ENCODE assay signal across 29 cellular contexts in genomic region chr15:71191296-71191695, GRCh38.
"Had no signal": no experiment of that assay in that cellular context is flagged by ENCODE, and none has a peak within 500 bp of the region (broad histone marks: within the 10 kb centered on the region; RNA-seq: fewer than 3 reads in every experiment).

No MANE protein-coding gene starts in this region.

- H3K27me3 Mint-ChIP-seq: activated naive CD4-positive, alpha-beta T cell treated with anti-CD3 and anti-CD28 coated beads, Interleukin-2, amount 10 ng/mL, durations not matched to agents 7 days and 5 days; activated naive CD8-positive, alpha-beta T cell treated with anti-CD3 and anti-CD28 coated beads, Interleukin-2, amount 10 ng/mL, durations not matched to agents 7 days and 5 days; type B pancreatic cell had no signal

- H3K9me3 Mint-ChIP-seq: activated naive CD8-positive, alpha-beta T cell treated with anti-CD3 and anti-CD28 coated beads, Interleukin-2, amount 10 ng/mL, durations not matched to agents 7 days and 5 days; activated T-helper 1 cell treated with anti-CD3 and anti-CD28 coated beads, Interleukin-12 subunit alpha, Interleukin-12 subunit beta, Interleukin-2, Interleukin-4 antibody, amounts not matched to agents 30 ng/mL and 10 ng/mL and 1 ng/mL, durations not matched to agents 14 hours and 24 hours and 36 hours; effector memory CD8-positive, alpha-beta T cell; mesothelial cell of epicardium; stimulated activated effector memory CD8-positive, alpha-beta T cell treated with anti-CD3 and anti-CD28 coated beads, Interleukin-12 subunit alpha, Interleukin-12 subunit beta, amount 100 ng/mL, for 72 hours; type B pancreatic cell had no signal

- DNase-seq: activated CD4-positive, alpha-beta memory T cell treated with anti-CD3 and anti-CD28 coated beads for 36 hours; activated CD4-positive, alpha-beta T cell treated with anti-CD3 and anti-CD28 coated beads for 36 hours; activated CD4-positive, CD25-positive, alpha-beta regulatory T cell; activated CD8-positive, alpha-beta memory T cell treated with anti-CD3 and anti-CD28 coated beads, Interleukin-2, amount 50 U/mL, for 4 hours; activated gamma-delta T cell; activated naive CD4-positive, alpha-beta T cell treated with anti-CD3 and anti-CD28 coated beads, Interleukin-2, amount 10 ng/mL, durations not matched to agents 7 days and 5 days; activated naive CD8-positive, alpha-beta T cell treated with anti-CD3 and anti-CD28 coated beads, Interleukin-2, amount 10 ng/mL, durations not matched to agents 7 days and 5 days; activated T-cell treated with anti-CD3 and anti-CD28 coated beads, Interleukin-2, amount 50 U/mL, for 1 hour; amniotic stem cell; brain microvascular endothelial cell; caudate nucleus; cortex of kidney; effector memory CD8-positive, alpha-beta T cell; erythroblast; foreskin melanocyte; naive thymus-derived CD4-positive, alpha-beta T cell; ovary; retina; sigmoid colon; small intestine; stimulated activated CD4-positive, alpha-beta T cell treated with anti-CD3 and anti-CD28 coated beads, Interleukin-4, amount 100 ng/mL, for 24 hours; uterus had no signal

- H3K9me3 ChIP-seq: ovary, prostate gland, sigmoid colon, thoracic aorta, uterus had no signal

- H3K4me3 Mint-ChIP-seq: activated CD4-positive, alpha-beta memory T cell treated with anti-CD3 and anti-CD28 coated beads for 36 hours; activated CD4-positive, alpha-beta T cell treated with anti-CD3 and anti-CD28 coated beads for 36 hours; activated naive CD4-positive, alpha-beta T cell treated with anti-CD3 and anti-CD28 coated beads, Interleukin-2, amount 10 ng/mL, durations not matched to agents 7 days and 5 days; activated naive CD8-positive, alpha-beta T cell treated with anti-CD3 and anti-CD28 coated beads, Interleukin-2, amount 10 ng/mL, durations not matched to agents 7 days and 5 days; activated T-helper 1 cell treated with anti-CD3 and anti-CD28 coated beads, Interleukin-12 subunit alpha, Interleukin-12 subunit beta, Interleukin-2, Interleukin-4 antibody, amounts not matched to agents 30 ng/mL and 10 ng/mL and 1 ng/mL, durations not matched to agents 14 hours and 24 hours and 36 hours; effector memory CD8-positive, alpha-beta T cell; mesothelial cell of epicardium; naive thymus-derived CD4-positive, alpha-beta T cell; stimulated activated effector memory CD8-positive, alpha-beta T cell treated with anti-CD3 and anti-CD28 coated beads, Interleukin-12 subunit alpha, Interleukin-12 subunit beta, amount 100 ng/mL, for 72 hours; stimulated activated naive CD8-positive, alpha-beta T cell treated with anti-CD3 and anti-CD28 coated beads, Interleukin-15, Interleukin-2, amounts not matched to agents 100 ng/mL and 50 ng/mL, for 24 hours; type B pancreatic cell had no signal

- H3K36me3 ChIP-seq: ovary, prostate gland, sigmoid colon, thoracic aorta, uterus had no signal

- H3K4me1 ChIP-seq: prostate gland, sigmoid colon, uterus had no signal

- ATAC-seq: activated CD4-positive, alpha-beta T cell treated with anti-CD3 and anti-CD28 coated beads for 36 hours; effector memory CD8-positive, alpha-beta T cell; naive thymus-derived CD4-positive, alpha-beta T cell; stimulated activated effector memory CD8-positive, alpha-beta T cell treated with anti-CD3 and anti-CD28 coated beads, Interleukin-12 subunit alpha, Interleukin-12 subunit beta, amount 100 ng/mL, for 72 hours had no signal

- H3K36me3 Mint-ChIP-seq: activated CD4-positive, alpha-beta memory T cell treated with anti-CD3 and anti-CD28 coated beads for 36 hours; activated naive CD4-positive, alpha-beta T cell treated with anti-CD3 and anti-CD28 coated beads, Interleukin-2, amount 10 ng/mL, durations not matched to agents 7 days and 5 days; activated naive CD8-positive, alpha-beta T cell treated with anti-CD3 and anti-CD28 coated beads, Interleukin-2, amount 10 ng/mL, durations not matched to agents 7 days and 5 days; naive thymus-derived CD4-positive, alpha-beta T cell; stimulated activated effector memory CD8-positive, alpha-beta T cell treated with anti-CD3 and anti-CD28 coated beads, Interleukin-12 subunit alpha, Interleukin-12 subunit beta, amount 100 ng/mL, for 72 hours had no signal

- H3K4me1 Mint-ChIP-seq: activated CD4-positive, alpha-beta T cell treated with anti-CD3 and anti-CD28 coated beads for 36 hours; activated naive CD4-positive, alpha-beta T cell treated with anti-CD3 and anti-CD28 coated beads, Interleukin-2, amount 10 ng/mL, durations not matched to agents 7 days and 5 days; activated naive CD8-positive, alpha-beta T cell treated with anti-CD3 and anti-CD28 coated beads, Interleukin-2, amount 10 ng/mL, durations not matched to agents 7 days and 5 days; mesothelial cell of epicardium; naive thymus-derived CD4-positive, alpha-beta T cell; stimulated activated effector memory CD8-positive, alpha-beta T cell treated with anti-CD3 and anti-CD28 coated beads, Interleukin-12 subunit alpha, Interleukin-12 subunit beta, amount 100 ng/mL, for 72 hours had no signal

- H3K27ac Mint-ChIP-seq: activated CD4-positive, alpha-beta memory T cell treated with anti-CD3 and anti-CD28 coated beads for 36 hours; activated CD4-positive, alpha-beta T cell treated with anti-CD3 and anti-CD28 coated beads for 36 hours; activated naive CD4-positive, alpha-beta T cell treated with anti-CD3 and anti-CD28 coated beads, Interleukin-2, amount 10 ng/mL, durations not matched to agents 7 days and 5 days; activated naive CD8-positive, alpha-beta T cell treated with anti-CD3 and anti-CD28 coated beads, Interleukin-2, amount 10 ng/mL, durations not matched to agents 7 days and 5 days; activated T-helper 1 cell treated with anti-CD3 and anti-CD28 coated beads, Interleukin-12 subunit alpha, Interleukin-12 subunit beta, Interleukin-2, Interleukin-4 antibody, amounts not matched to agents 30 ng/mL and 10 ng/mL and 1 ng/mL, durations not matched to agents 14 hours and 24 hours and 36 hours; effector memory CD8-positive, alpha-beta T cell; mesothelial cell of epicardium; naive thymus-derived CD4-positive, alpha-beta T cell; stimulated activated effector memory CD8-positive, alpha-beta T cell treated with anti-CD3 and anti-CD28 coated beads, Interleukin-12 subunit alpha, Interleukin-12 subunit beta, amount 100 ng/mL, for 72 hours; stimulated activated naive CD8-positive, alpha-beta T cell treated with anti-CD3 and anti-CD28 coated beads, Interleukin-15, Interleukin-2, amounts not matched to agents 100 ng/mL and 50 ng/mL, for 24 hours; type B pancreatic cell had no signal

- H3K27me3 ChIP-seq: brain microvascular endothelial cell, ovary, sigmoid colon, uterus had no signal

- H3K27ac ChIP-seq: brain microvascular endothelial cell, ovary, prostate gland, sigmoid colon, thoracic aorta, uterus had no signal

- H3K4me3 ChIP-seq: ovary, prostate gland, sigmoid colon, thoracic aorta, uterus had no signal
